Comparison of ENCODE assay signal across 14 cellular contexts in the genomic region with DNA sequence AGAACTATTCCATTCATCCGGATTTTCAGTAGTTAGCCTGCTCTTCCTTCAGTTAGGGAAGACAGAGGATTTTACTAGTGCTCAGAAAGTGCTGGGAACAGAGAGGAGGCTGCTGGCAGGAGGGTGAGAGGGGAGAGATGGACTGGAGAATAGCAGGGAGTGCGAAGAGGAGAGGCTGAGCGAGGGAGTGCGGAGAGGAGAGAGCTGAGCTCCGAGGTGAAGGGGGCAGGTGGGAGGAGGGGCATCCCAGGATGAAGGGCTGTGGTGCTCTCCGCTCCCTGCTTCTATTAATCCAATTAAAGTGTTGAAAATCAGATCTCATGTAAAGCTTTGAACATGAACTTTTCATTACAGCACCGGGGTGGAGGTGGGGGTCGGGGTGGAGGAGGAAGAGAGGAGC. TPM values are rescaled to one million over a fixed set of nuclear protein-coding genes. Genes with fewer than 3 reads are reported as not detected.
DNase-seq lines count a peak whose midpoint lies in the region; ATAC-seq and TF ChIP-seq lines count a peak whose summit lies in the region.
"Had no signal": no experiment of that assay in that cellular context is flagged by ENCODE, and none has a peak within 500 bp of the region (broad histone marks: within the 10 kb centered on the region; RNA-seq: fewer than 3 reads in every experiment).

No MANE protein-coding gene starts in this region.

- TF ChIP-seq POLR2A in gastroesophageal sphincter (IDR thresholded peaks at IDR 0.05), result no peak

- peak overlapping the region; percentile 41 for H2AFZ ChIP-seq in neuronal stem cell (ENCODE audit: low read length)

- no peak overlapping the region for H3K27ac ChIP-seq in coronary artery
- H3K27ac ChIP-seq in neuronal stem cell (replicated peaks; ENCODE audit: low read length), result no peak overlapping the region
- H3K27ac ChIP-seq in gastroesophageal sphincter, result no peak overlapping the region
- H3K27ac ChIP-seq: C4-2B, HL-60 had no signal

- H3K27me3 ChIP-seq in neuronal stem cell (ENCODE audit: control insufficient read depth in 3 of 3, insufficient read depth in 3 of 3, low read depth in 1 of 3, low read length in 3 of 3) (peaks cover 0 to 42% (median 0%) of the 10 kb centered on the region in 3 experiments), gastroesophageal sphincter (peaks cover 27% of the 10 kb centered on the region)

- no peak overlapping the region for H3K18ac ChIP-seq in neuronal stem cell (ENCODE audit: low read length)

- H2BK5ac ChIP-seq in neuronal stem cell (ENCODE audit: low read length), result no peak overlapping the region

- no CpG with 5 or more reads among the region's 8 CpGs for WGBS in neuronal stem cell (ENCODE audit: extremely low coverage in 2 of 2, insufficient read length in 2 of 2, insufficient replicate concordance in 1 of 2), 2 donors
- WGBS in gastroesophageal sphincter (ENCODE audit: low coverage in 1 of 2), 2 donors, result 56 to 73% methylated on average over 5 to 7 of the region's 8 CpGs

- ATAC-seq in gastroesophageal sphincter (no peak), GM21619 (IDR thresholded peaks at IDR 0.05; ENCODE audit: unreplicated experiment) (no peak)

- no peak overlapping the region for H3K23ac ChIP-seq in neuronal stem cell (ENCODE audit: low read depth, low read length, poor library complexity)

- no peak overlapping the region for H3K4me3 ChIP-seq in coronary artery
- no peak overlapping the region for H3K4me3 ChIP-seq in neuronal stem cell (ENCODE audit: low read length in 2 of 2)
- no peak overlapping the region for H3K4me3 ChIP-seq in gastroesophageal sphincter
- H3K4me3 ChIP-seq: HAP-1 had no signal

- H2BK12ac ChIP-seq in neuronal stem cell (ENCODE audit: low read length), result no peak overlapping the region

- H2BK15ac ChIP-seq in neuronal stem cell (ENCODE audit: low read length), result no peak overlapping the region

- H3K36me3 ChIP-seq in neuronal stem cell (replicated peaks in 1 of 2; ENCODE audit: control insufficient read depth in 2 of 2, insufficient read depth in 2 of 2, low read length in 2 of 2) (no peaks in the 10 kb centered on the region), gastroesophageal sphincter (no peaks in the 10 kb centered on the region)
- H3K36me3 ChIP-seq: HAP-1 had no signal

- H3K9ac ChIP-seq in neuronal stem cell (ENCODE audit: low read depth, low read length, poor library complexity), result no peak overlapping the region

- no peak overlapping the region for H4K8ac ChIP-seq in neuronal stem cell (ENCODE audit: low read depth, low read length)

- no peak overlapping the region for H4K91ac ChIP-seq in neuronal stem cell (ENCODE audit: low read depth, low read length, poor library complexity)

- H2AK5ac ChIP-seq in neuronal stem cell (ENCODE audit: low read depth, low read length), result no peak overlapping the region

- TF ChIP-seq EP300 in gastroesophageal sphincter (IDR thresholded peaks at IDR 0.05), result no peak

- no peak overlapping the region for H3K4ac ChIP-seq in neuronal stem cell (ENCODE audit: low read length)

- no peak overlapping the region for H3K14ac ChIP-seq in neuronal stem cell (ENCODE audit: low read length)

- H3K4me1 ChIP-seq in neuronal stem cell (ENCODE audit: control insufficient read depth in 2 of 2, insufficient read depth in 1 of 2, low read depth in 1 of 2, low read length in 2 of 2) (peaks cover 7 to 16% of the 10 kb centered on the region in 2 donors), gastroesophageal sphincter (no peaks in the 10 kb centered on the region)
- H3K4me1 ChIP-seq: HAP-1 had no signal

- no peak overlapping the region for H3K4me2 ChIP-seq in neuronal stem cell (ENCODE audit: insufficient read depth, low read length, poor library complexity, severe bottlenecking)

- TF ChIP-seq CTCF in coronary artery (IDR thresholded peaks at IDR 0.05) (no peak), gastroesophageal sphincter (IDR thresholded peaks at IDR 0.05) (no peak)

- no peaks in the 10 kb centered on the region for H3K9me3 ChIP-seq in neuronal stem cell (replicated peaks in 1 of 2; ENCODE audit: control insufficient read depth in 2 of 2, insufficient read depth in 1 of 2, low read depth in 1 of 2, low read length in 2 of 2)
- H3K9me3 ChIP-seq in gastroesophageal sphincter, result no peaks in the 10 kb centered on the region
- H3K9me3 ChIP-seq: Caco-2 had no signal

- H2BK120ac ChIP-seq in neuronal stem cell (ENCODE audit: low read depth, low read length), result peak overlapping the region; percentile 37

- no peaks in the 10 kb centered on the region for H3K79me1 ChIP-seq in neuronal stem cell (ENCODE audit: low read depth, low read length)

- DNase-seq in NCI-H82 (lab: John Stamatoyannopoulos, UW), result peak; percentile 77
- peak; percentile 24 for DNase-seq in coronary artery (ENCODE audit: low spot score)
- DNase-seq in neuronal stem cell (ENCODE audit: low spot score), result no peak
- DNase-seq in NCI-H187 (lab: John Stamatoyannopoulos, UW), result no peak
- no peak for DNase-seq in HK-2 (ENCODE audit: unreplicated experiment)
- DNase-seq: ACHN; Caco-2; CD4-positive, alpha-beta T cell had no signal

RNA-seq across cellular contexts. Expression of gene SMOC1, which starts 20.4 kb away (rescaled TPM):
- 180 TPM for polyA plus RNA-seq in neuronal stem cell (2013, experiment 1 of 2)
- polyA plus RNA-seq in neuronal stem cell (2013, experiment 2 of 2), result 179 TPM
- 10 to 100 TPM in 1 of 4 donors, under 1 TPM in 2, not detected in 1; 0.19 to 11.8 (median 0.31) TPM for total RNA-seq in gastroesophageal sphincter
- total RNA-seq: CD4-positive, alpha-beta T cell had no signal
- polyA plus RNA-seq: BJ had no signal

Comparison
In these comparisons a context has a peak if more than half of its experiments do, and no peak if none do; other contexts are left out.
1. DNase-seq: peak in NCI-H82 (single experiment) and coronary artery (single experiment); none in neuronal stem cell (single experiment), NCI-H187 (0 of 2) and HK-2 (single experiment).